ENCODE assay signal across 25 cellular contexts in the genomic region with DNA sequence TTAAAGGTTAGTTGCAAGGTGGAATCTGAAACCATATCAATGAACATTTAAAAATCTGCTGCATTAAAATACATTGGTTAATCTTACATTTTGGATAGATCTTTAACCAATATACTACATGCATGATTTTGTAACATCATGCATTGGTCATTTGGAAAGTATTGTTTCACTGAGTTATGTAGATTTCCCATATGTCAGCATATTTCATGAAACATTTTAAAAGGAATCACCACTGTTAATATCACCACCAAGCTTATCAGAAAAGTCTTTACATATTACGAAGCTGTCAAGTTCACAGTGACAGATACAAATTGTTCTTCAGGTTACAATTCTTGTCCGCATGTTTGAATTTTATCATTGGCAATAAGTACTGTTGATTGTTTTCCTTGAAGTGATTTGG.
DNase-seq lines count a peak whose midpoint lies in the region; ATAC-seq, FAIRE-seq and TF ChIP-seq lines count a peak whose summit lies in the region.
"Had no signal": no experiment of that assay in that cellular context is flagged by ENCODE, and none has a peak within 500 bp of the region (broad histone marks: within the 10 kb centered on the region; RNA-seq: fewer than 3 reads in every experiment).

No MANE protein-coding gene starts in this region.

- no peak overlapping the region for H2AK9ac ChIP-seq in IMR-90 (replicated peaks; ENCODE audit: low read depth, low read length, poor library complexity)

- H3K36me3 Mint-ChIP-seq in chondrocyte (ENCODE audit: low read depth) (no peaks in the 10 kb centered on the region), T-helper 17 cell (ENCODE audit: low read depth) (no peaks in the 10 kb centered on the region)
- H3K36me3 Mint-ChIP-seq: CD14-positive monocyte; CD8-positive, alpha-beta memory T cell had no signal

- dilution Hi-C loops in IMR-90 (cut with HindIII; ENCODE audit: low sequenced_read_pairs, unreplicated experiment): no loop called here

- H3K79me1 ChIP-seq in IMR-90 (ENCODE audit: low read depth in 1 of 2, low read length in 2 of 2): no peaks in the 10 kb centered on the region

- no peak overlapping the region for H3K18ac ChIP-seq in IMR-90 (ENCODE audit: low read depth, low read length)

- TF ChIP-seq EP300 in HepG2 (IDR thresholded peaks at IDR 0.05; ENCODE audit: low read depth in 2 of 2, low read length in 2 of 2) (no peak), HepG2 (CRISPR knock-in tag; IDR thresholded peaks at IDR 0.05; ENCODE audit: borderline replicate concordance) (no peak), K562 (IDR thresholded peaks at IDR 0.05; ENCODE audit: low read length) (no peak)

- TF ChIP-seq POLR2A in HepG2 (IDR thresholded peaks at IDR 0.05; ENCODE audit: insufficient read depth in 1 of 2, low read depth in 2 of 2, low read length in 2 of 2) (no peak), right lobe of liver (IDR thresholded peaks at IDR 0.05) (no peak), IMR-90 (IDR thresholded peaks at IDR 0.05; ENCODE audit: low read depth, low read length) (no peak), K562 (conservative IDR thresholded peaks at IDR 0.05) (no peak)

- no peaks in the 10 kb centered on the region for H3K36me3 ChIP-seq in HepG2 (replicated peaks in 1 of 2; ENCODE audit: control insufficient read depth in 1 of 2, insufficient read depth in 2 of 2, low read length in 2 of 2)
- H3K36me3 ChIP-seq in right lobe of liver: no peaks in the 10 kb centered on the region
- H3K36me3 ChIP-seq in IMR-90 (ENCODE audit: control insufficient read depth, insufficient read depth, low read length): no peaks in the 10 kb centered on the region
- no peaks in the 10 kb centered on the region for H3K36me3 ChIP-seq in K562 (ENCODE audit: control insufficient read depth, insufficient read depth, low read length)
- H3K36me3 ChIP-seq: BE2C; BLaER1 treated with 17β-estradiol and CSF1 and Interleukin-3, amounts not matched to agents 10 nM and 100 nM had no signal

- no peak overlapping the region for H2AFZ ChIP-seq in HepG2 (ENCODE audit: low read length)
- no peak overlapping the region for H2AFZ ChIP-seq in IMR-90 (replicated peaks; ENCODE audit: low read length, poor library complexity)
- H2AFZ ChIP-seq in K562 (ENCODE audit: low read depth, low read length): no peak overlapping the region
- H2AFZ ChIP-seq: GM23248 had no signal

- H3K4me3 Mint-ChIP-seq in chondrocyte (ENCODE audit: unreplicated experiment) (no peak overlapping the region), T-helper 17 cell (no peak overlapping the region)
- H3K4me3 Mint-ChIP-seq: CD14-positive monocyte; CD4-positive, alpha-beta T cell; CD8-positive, alpha-beta memory T cell had no signal

- no peaks in the 10 kb centered on the region for H3K27me3 Mint-ChIP-seq in chondrocyte (ENCODE audit: low read depth)
- no peaks in the 10 kb centered on the region for H3K27me3 Mint-ChIP-seq in T-helper 17 cell
- H3K27me3 Mint-ChIP-seq: CD4-positive, alpha-beta T cell; CD8-positive, alpha-beta memory T cell had no signal

- POLR2A ChIA-PET in HepG2 (lab: Yijun Ruan, JAX) (no interaction called here), IMR-90 (lab: Charles Lee; ENCODE audit: unreplicated experiment) (no interaction called here), K562 (lab: Yijun Ruan, JAX) (no interaction called here)

- H3K4ac ChIP-seq in IMR-90 (ENCODE audit: low read depth, low read length): no peak overlapping the region

- intact Hi-C loops in HepG2 (cut with micrococcal nuclease; ENCODE audit: unreplicated experiment) (no loop called here), right lobe of liver (cut with DNase I) (no loop called here), IMR-90 (cut with micrococcal nuclease) (no loop called here), K562 (cut with micrococcal nuclease) (no loop called here)

- H3K23ac ChIP-seq in IMR-90 (ENCODE audit: low read depth, low read length): no peak overlapping the region

- no peak overlapping the region for H3K27ac ChIP-seq in HepG2 (ENCODE audit: extremely low read length, insufficient read depth, low read length)
- no peak overlapping the region for H3K27ac ChIP-seq in right lobe of liver
- no peak overlapping the region for H3K27ac ChIP-seq in IMR-90 (ENCODE audit: insufficient read depth, low read length)
- H3K27ac ChIP-seq in K562 (ENCODE audit: extremely low read depth, low read depth, low read length): no peak overlapping the region
- H3K27ac ChIP-seq: 22Rv1; BLaER1 treated with 17β-estradiol and CSF1 and Interleukin-3, amounts not matched to agents 10 nM and 100 nM; GM23248 had no signal

- no peaks in the 10 kb centered on the region for H4K20me1 ChIP-seq in HepG2 (ENCODE audit: insufficient read depth, low read length)
- no peaks in the 10 kb centered on the region for H4K20me1 ChIP-seq in IMR-90 (ENCODE audit: insufficient read depth, low read length)
- no peaks in the 10 kb centered on the region for H4K20me1 ChIP-seq in K562 (replicated peaks; ENCODE audit: control insufficient read depth, insufficient read depth, low read length)
- H4K20me1 ChIP-seq: BLaER1 treated with 17β-estradiol and CSF1 and Interleukin-3, amounts not matched to agents 10 nM and 100 nM had no signal

- no peak overlapping the region for H2BK20ac ChIP-seq in IMR-90 (ENCODE audit: low read depth, low read length)

- H3K9me3 Mint-ChIP-seq in chondrocyte (ENCODE audit: low read depth): no peaks in the 10 kb centered on the region
- H3K9me3 Mint-ChIP-seq: CD4-positive, alpha-beta T cell had no signal

- H2AK5ac ChIP-seq in IMR-90 (ENCODE audit: low read depth, low read length): no peak overlapping the region

- CTCF ChIA-PET in HepG2 (lab: Yijun Ruan, JAX; ENCODE audit: low intra/inter-chr PET ratio, low total read pairs) (no interaction called here), IMR-90 (lab: Yijun Ruan, JAX) (no interaction called here), K562 (lab: Yijun Ruan, JAX; ENCODE audit: low intra/inter-chr PET ratio) (no interaction called here)

- no peaks in the 10 kb centered on the region for H3K9me1 ChIP-seq in IMR-90 (ENCODE audit: insufficient read depth, low read length)
- H3K9me1 ChIP-seq in K562 (ENCODE audit: control insufficient read depth, insufficient read depth, low read length): no peaks in the 10 kb centered on the region

- no peak for FAIRE-seq in HepG2 (lab: Jason Lieb, UNC)
- no peak for FAIRE-seq in K562 (lab: Jason Lieb, UNC)
- FAIRE-seq: A204.1, GM12891, GM18507 had no signal

- no peak for DNase-seq in HepG2 (ENCODE audit: low spot score)
- no peak for DNase-seq in right lobe of liver
- DNase-seq in IMR-90: no peak
- DNase-seq in K562 (ENCODE audit: extremely low read depth in 1 of 4, low spot score in 3 of 4): no peak
- no peak for DNase-seq in chondrocyte (ENCODE audit: low spot score)
- no peak for DNase-seq in H4 (ENCODE audit: low spot score)
- no peak for DNase-seq in T-helper 17 cell
- no peak for DNase-seq in NCI-H1694 (lab: John Stamatoyannopoulos, UW)
- DNase-seq: ACHN; AML-193; BE2C; CD4-positive, alpha-beta T cell; CD8-positive, alpha-beta memory T cell; DMS53; DMS79 treated with DMSO at 0.1 percent for 48 hours; GF-D8; GM23248; H7; HCEC 1CT had no signal

- no peak overlapping the region for H3K4me3 ChIP-seq in HepG2 (replicated peaks in 1 of 3; ENCODE audit: insufficient read depth in 1 of 3, low read depth in 2 of 3, low read length in 3 of 3)
- no peak overlapping the region for H3K4me3 ChIP-seq in right lobe of liver
- H3K4me3 ChIP-seq in IMR-90 (ENCODE audit: insufficient read depth, low read depth, low read length): no peak overlapping the region
- H3K4me3 ChIP-seq in K562: no peak overlapping the region
- H3K4me3 ChIP-seq: BLaER1 treated with 17β-estradiol and CSF1 and Interleukin-3, amounts not matched to agents 10 nM and 100 nM; GM23248 had no signal

- no peak overlapping the region for H2BK120ac ChIP-seq in IMR-90 (ENCODE audit: low read depth, low read length)

- no peak overlapping the region for H4K5ac ChIP-seq in IMR-90 (ENCODE audit: low read depth, low read length)

- in situ Hi-C loops in HepG2 (cut with HindIII; ENCODE audit: extremely low pct_ligation_motif_present, low pct_unique_long_range_greater_than_20kb) (no loop called here), IMR-90 (cut with MboI; ENCODE audit: low sequenced_read_pairs) (no loop called here), K562 (cut with MboI) (no loop called here)

- no peak overlapping the region for H3K56ac ChIP-seq in IMR-90 (ENCODE audit: extremely low read depth, insufficient read depth, low read length)

- H3K4me1 Mint-ChIP-seq in chondrocyte (ENCODE audit: low read depth) (peaks cover 16% of the 10 kb centered on the region), T-helper 17 cell (no peaks in the 10 kb centered on the region)
- H3K4me1 Mint-ChIP-seq: CD14-positive monocyte; CD8-positive, alpha-beta memory T cell had no signal

- H4K91ac ChIP-seq in IMR-90 (ENCODE audit: insufficient read depth, low read depth, low read length): no peak overlapping the region

- TF ChIP-seq CTCF in HepG2 (CRISPR knock-in tag; IDR thresholded peaks at IDR 0.05) (no peak), right lobe of liver (IDR thresholded peaks at IDR 0.05) (no peak), IMR-90 (conservative IDR thresholded peaks at IDR 0.05; ENCODE audit: low read depth, low read length) (no peak), K562 (IDR thresholded peaks at IDR 0.05 in 2 of 3, conservative IDR thresholded peaks at IDR 0.05 in 1 of 3; ENCODE audit: insufficient read depth in 2 of 3, low read depth in 1 of 3, low read length in 3 of 3) (no peak), chondrocyte (IDR thresholded peaks at IDR 0.05) (no peak)

- H3K9ac ChIP-seq in HepG2 (ENCODE audit: insufficient read depth, low read depth, low read length) (no peak overlapping the region), IMR-90 (ENCODE audit: low read depth, low read length) (no peak overlapping the region), K562 (ENCODE audit: insufficient read depth in 1 of 2, low read depth in 2 of 2, low read length in 2 of 2) (no peak overlapping the region)
- H3K9ac ChIP-seq: BLaER1 treated with 17β-estradiol and CSF1 and Interleukin-3, amounts not matched to agents 10 nM and 100 nM; GM23248 had no signal

- H3K9me3 ChIP-seq in HepG2 (ENCODE audit: low read length) (peaks cover 27% of the 10 kb centered on the region), right lobe of liver (no peaks in the 10 kb centered on the region), IMR-90 (ENCODE audit: control insufficient read depth, insufficient read depth, low read length) (no peaks in the 10 kb centered on the region), K562 (replicated peaks; ENCODE audit: control insufficient read depth, insufficient read depth, low read depth, low read length) (no peaks in the 10 kb centered on the region), T-helper 17 cell (ENCODE audit: control insufficient read depth, low read length, poor library complexity, severe bottlenecking) (no peaks in the 10 kb centered on the region)
- H3K9me3 ChIP-seq: BE2C; BLaER1 treated with 17β-estradiol and CSF1 and Interleukin-3, amounts not matched to agents 10 nM and 100 nM had no signal

- no peaks in the 10 kb centered on the region for H3K4me1 ChIP-seq in HepG2 (ENCODE audit: insufficient read depth, low read length)
- H3K4me1 ChIP-seq in right lobe of liver: no peaks in the 10 kb centered on the region
- peaks cover 2% of the 10 kb centered on the region; the same call in 1 of the 2 replicates for H3K4me1 ChIP-seq in IMR-90 (ENCODE audit: control insufficient read depth, insufficient read depth, low read length)
- H3K4me1 ChIP-seq in K562 (replicated peaks in 1 of 2; ENCODE audit: control insufficient read depth in 2 of 2, insufficient read depth in 2 of 2, low read length in 2 of 2): no peaks in the 10 kb centered on the region
- H3K4me1 ChIP-seq: BE2C; BLaER1 treated with 17β-estradiol and CSF1 and Interleukin-3, amounts not matched to agents 10 nM and 100 nM had no signal

- H3K14ac ChIP-seq in IMR-90 (replicated peaks; ENCODE audit: low read depth, low read length): no peak overlapping the region

- H2BK5ac ChIP-seq in IMR-90 (ENCODE audit: low read depth, low read length, poor library complexity, severe bottlenecking): no peak overlapping the region

- H3K27me3 ChIP-seq in HepG2 (ENCODE audit: control insufficient read depth in 1 of 2, insufficient read depth in 2 of 2, low read length in 2 of 2) (no peaks in the 10 kb centered on the region; a peak in 1 of 5 replicates), right lobe of liver (no peaks in the 10 kb centered on the region), IMR-90 (ENCODE audit: control insufficient read depth, insufficient read depth, low read length) (no peaks in the 10 kb centered on the region), K562 (ENCODE audit: control insufficient read depth in 2 of 2, insufficient read depth in 2 of 2, low read length in 2 of 2) (no peaks in the 10 kb centered on the region)
- H3K27me3 ChIP-seq: BE2C; BLaER1 treated with 17β-estradiol and CSF1 and Interleukin-3, amounts not matched to agents 10 nM and 100 nM had no signal

- H3K79me2 ChIP-seq in HepG2 (ENCODE audit: insufficient read depth, low read length) (no peaks in the 10 kb centered on the region), K562 (ENCODE audit: control insufficient read depth, insufficient read depth, low read length) (no peaks in the 10 kb centered on the region)

- no peak overlapping the region for H2BK15ac ChIP-seq in IMR-90 (ENCODE audit: low read depth, low read length)

- TF ChIP-seq RAD21 in HepG2 (CRISPR knock-in tag; IDR thresholded peaks at IDR 0.05) (no peak), IMR-90 (IDR thresholded peaks at IDR 0.05; ENCODE audit: low read length) (no peak), K562 (CRISPR knock-in tag; conservative IDR thresholded peaks at IDR 0.05 in 1 of 2, IDR thresholded peaks at IDR 0.05 in 1 of 2) (no peak)

- WGBS in HepG2 (ENCODE audit: low lambda C conversion rate): 63% methylated on average over 2 of the region's 2 CpGs
- WGBS in right lobe of liver (ENCODE audit: insufficient coverage, low coverage, low lambda C conversion rate, missing lambda C conversion rate): 72% methylated on average over 2 of the region's 2 CpGs
- WGBS in IMR-90 (ENCODE audit: extremely low coverage in 2 of 2, insufficient read length in 1 of 2), 2 experiments: no CpG with 5 or more reads among the region's 2 CpGs
- 4% methylated on average over 2 of the region's 2 CpGs for WGBS in K562 (ENCODE audit: insufficient coverage, low coverage, missing lambda C conversion rate)

- ATAC-seq in HepG2: no peak
- ATAC-seq in right lobe of liver: no peak
- ATAC-seq in IMR-90 (ENCODE audit: low read depth): no peak
- ATAC-seq in K562: no peak
- ATAC-seq in T-helper 17 cell: no peak

- no peak overlapping the region for H4K8ac ChIP-seq in IMR-90 (ENCODE audit: low read depth in 2 of 2, low read length in 2 of 2)

- BruUV-seq in HepG2 (replicated peaks; lab: Mats Ljungman, UMichigan) (no TSS peak), IMR-90 (replicated peaks; lab: Mats Ljungman, UMichigan) (no TSS peak), K562 (replicated peaks; lab: Mats Ljungman, UMichigan) (no TSS peak)

- H3K4me2 ChIP-seq in HepG2 (ENCODE audit: low read depth, low read length): no peak overlapping the region
- no peak overlapping the region for H3K4me2 ChIP-seq in IMR-90 (ENCODE audit: low read depth, low read length)
- H3K4me2 ChIP-seq in K562 (ENCODE audit: insufficient read depth, low read length): no peak overlapping the region
- H3K4me2 ChIP-seq: BLaER1 treated with 17β-estradiol and CSF1 and Interleukin-3, amounts not matched to agents 10 nM and 100 nM had no signal

- H3K27ac Mint-ChIP-seq in chondrocyte (ENCODE audit: unreplicated experiment) (no peak overlapping the region), T-helper 17 cell (no peak overlapping the region)
- H3K27ac Mint-ChIP-seq: CD14-positive monocyte; CD4-positive, alpha-beta T cell had no signal

Comparison
In these comparisons a context has a peak if more than half of its experiments do, and no peak if none do; other contexts are left out.
1. Of the 241 proteins assayed by ChIP-seq in both HepG2 and K562: peak only in HepG2: none; only in K562: MAFG; in both: MAFF and MAFK; in neither: 238.